In the genomic region with DNA sequence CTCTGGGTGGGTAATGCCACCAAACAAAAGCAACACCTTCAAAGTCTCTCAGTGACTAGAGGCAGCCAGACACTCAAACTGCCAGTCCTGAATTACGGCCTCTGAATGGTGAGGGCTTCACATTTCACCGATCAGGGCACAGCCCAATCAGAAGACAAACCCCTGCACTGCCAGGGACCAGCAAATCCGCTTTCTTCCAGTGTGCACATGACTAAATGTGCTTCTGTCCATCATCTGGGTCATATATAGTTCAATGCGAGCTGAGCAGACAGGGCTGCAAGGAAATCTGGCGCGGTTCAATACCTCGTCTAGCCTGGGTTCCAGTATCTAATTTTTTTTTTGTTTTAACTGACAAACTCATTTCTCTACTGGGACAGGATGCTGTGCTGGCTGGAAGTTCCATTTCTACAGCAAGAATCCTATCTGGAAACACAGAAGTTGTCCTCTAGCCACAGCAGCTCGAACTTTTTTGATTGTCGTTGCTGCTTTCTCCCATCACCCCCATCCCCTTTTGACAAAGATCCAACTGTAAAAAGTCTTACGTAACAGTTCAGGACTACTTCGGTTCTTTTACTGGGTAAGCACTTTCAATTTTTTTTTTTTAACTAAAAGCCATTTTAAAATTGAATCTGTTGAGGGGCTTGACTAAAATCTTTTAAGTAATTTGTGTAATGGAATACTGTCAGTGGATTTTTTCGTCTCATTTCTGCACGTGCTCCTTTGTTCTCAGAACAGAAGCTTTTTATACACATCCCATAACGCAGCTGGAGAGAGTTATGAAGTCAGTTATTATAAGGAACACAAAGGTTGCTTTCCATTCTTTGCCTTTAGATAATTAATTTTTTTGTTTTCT, we compare ENCODE assay signal across 8 cellular contexts.
DNase-seq lines count a peak whose midpoint lies in the region; ATAC-seq and TF ChIP-seq lines count a peak whose summit lies in the region.

No MANE protein-coding gene starts in this region.

- no peak overlapping the region for H3K27ac Mint-ChIP-seq in T-helper 17 cell

- peak overlapping the region in 1 of 2 donors; percentile 75 for H3K9ac ChIP-seq in colonic mucosa (ENCODE audit: low read depth in 2 of 2, low read length in 2 of 2)

- H3K9me3 ChIP-seq in T-helper 17 cell (ENCODE audit: control insufficient read depth, low read length, poor library complexity, severe bottlenecking) (no peaks in the 10 kb centered on the region), colonic mucosa (no peaks in the 10 kb centered on the region)

- H3K4me3 ChIP-seq in colonic mucosa (peak overlapping the region; percentile 40), kidney epithelial cell (ENCODE audit: low read depth, low read length) (peak overlapping the region; percentile 62)

- H3K4me1 Mint-ChIP-seq in T-helper 17 cell, result peaks cover 11% of the 10 kb centered on the region

- intact Hi-C loops in colonic mucosa (cut with DNase I), result no loop called here

- DNase-seq in activated CD4-positive, alpha-beta T cell treated with anti-CD3 and anti-CD28 coated beads for 1 hour, result peak; percentile 12
- no peak for DNase-seq in activated CD4-positive, alpha-beta T cell treated with anti-CD3 and anti-CD28 coated beads, Interleukin-2, amount 50 U/mL, for 1 hour
- peak; percentile 57 for DNase-seq in NCI-H1417 treated with DMSO at 0.1 percent for 48 hours (lab: John Stamatoyannopoulos, UW)
- no peak for DNase-seq in T-helper 17 cell
- peak; percentile 82 for DNase-seq in colonic mucosa
- DNase-seq in kidney epithelial cell (ENCODE audit: low read depth), result peak; percentile 97
- peak; percentile 3 to 6 for DNase-seq in stimulated activated CD4-positive, alpha-beta T cell treated with anti-CD3 and anti-CD28 coated beads, Interleukin-12 subunit alpha, Interleukin-12 subunit beta, amount 100 ng/mL, for 24 hours (ENCODE audit: low read depth in 2 of 2)

- peak overlapping the region; percentile 89 for H3K4me3 Mint-ChIP-seq in T-helper 17 cell

- no peaks in the 10 kb centered on the region for H3K36me3 Mint-ChIP-seq in T-helper 17 cell (ENCODE audit: low read depth)

- H3K4me1 ChIP-seq in colonic mucosa, result peaks cover 5% of the 10 kb centered on the region

- H3K27ac ChIP-seq in colonic mucosa, result peak overlapping the region; percentile 15

- no peak for TF ChIP-seq CTCF in colonic mucosa (IDR thresholded peaks at IDR 0.05)
- TF ChIP-seq CTCF in kidney epithelial cell (IDR thresholded peaks at IDR 0.05; ENCODE audit: insufficient read depth, low read length, poor library complexity, severe bottlenecking), result no peak

- H3K27me3 ChIP-seq in colonic mucosa, result no peaks in the 10 kb centered on the region
- no peaks in the 10 kb centered on the region for H3K27me3 ChIP-seq in kidney epithelial cell (ENCODE audit: control insufficient read depth, insufficient read depth, low read length)

- peaks cover 30% of the 10 kb centered on the region for H3K27me3 Mint-ChIP-seq in T-helper 17 cell

- ATAC-seq in HG02763 (IDR thresholded peaks at IDR 0.05; ENCODE audit: unreplicated experiment) (peak; percentile 75), T-helper 17 cell (peak; percentile 75)

- H3K36me3 ChIP-seq in colonic mucosa (no peaks in the 10 kb centered on the region), kidney epithelial cell (ENCODE audit: control insufficient read depth, insufficient read depth, low read length) (no peaks in the 10 kb centered on the region)

Comparison
In these comparisons a context has a peak if more than half of its experiments do, and no peak if none do; other contexts are left out.
1. DNase-seq: peak in activated CD4-positive, alpha-beta T cell treated with anti-CD3 and anti-CD28 coated beads for 1 hour (single experiment), NCI-H1417 treated with DMSO at 0.1 percent for 48 hours (single experiment), colonic mucosa (single experiment), kidney epithelial cell (single experiment) and stimulated activated CD4-positive, alpha-beta T cell treated with anti-CD3 and anti-CD28 coated beads, Interleukin-12 subunit alpha, Interleukin-12 subunit beta, amount 100 ng/mL, for 24 hours (2 of 2); none in activated CD4-positive, alpha-beta T cell treated with anti-CD3 and anti-CD28 coated beads, Interleukin-2, amount 50 U/mL, for 1 hour (single experiment) and T-helper 17 cell (0 of 3).